Comparison of ENCODE assay signal across 1 cellular context in genomic region chr2:218008060-218009040, GRCh38.
TF ChIP-seq lines count a peak whose summit lies in the region.

No MANE protein-coding gene starts in this region.

TF ChIP-seq in GM23338, 12 proteins besides CTCF, POLR2A, EP300 and RAD21 (continued from another document):
- TF ChIP-seq ZNF462 (CRISPR knock-in tag; IDR thresholded peaks at IDR 0.05): no peak
- TF ChIP-seq CREB1 (CRISPR knock-in tag; IDR thresholded peaks at IDR 0.05; ENCODE audit: low read depth): no peak
- TF ChIP-seq ZNF114 (CRISPR knock-in tag; IDR thresholded peaks at IDR 0.05): no peak
